8 cellular contexts compared by ENCODE assay signal in genomic region chr7:12638851-12639467, GRCh38. TPM values are rescaled to one million over a fixed set of nuclear protein-coding genes. Genes with fewer than 3 reads are reported as not detected.
A peak's percentile ranks its signal among the peaks of the same experiment; 100 is the strongest.
DNase-seq lines count a peak whose midpoint lies in the region; ATAC-seq and TF ChIP-seq lines count a peak whose summit lies in the region.

No MANE protein-coding gene starts in this region.

- no peak overlapping the region for H3K23ac ChIP-seq in neuronal stem cell (ENCODE audit: low read depth, low read length, poor library complexity)

- CTCF ChIA-PET in BJ (lab: Yijun Ruan, JAX), result interaction anchor here (0.5 to 3.0 kb wide), 14 partner anchors 9 to 637 kb away, joined by 3 to 11 read pairs (median 4); no protein-coding TSS in a partner anchor

- H3K4me3 ChIP-seq in BJ (ENCODE audit: low read depth, low read length), result no peak overlapping the region
- no peak overlapping the region for H3K4me3 ChIP-seq in Peyer's patch
- H3K4me3 ChIP-seq in epithelial cell of esophagus (ENCODE audit: low read length), result no peak overlapping the region
- no peak overlapping the region for H3K4me3 ChIP-seq in neuronal stem cell (ENCODE audit: low read length in 2 of 2)

- no peak overlapping the region for H2BK120ac ChIP-seq in neuronal stem cell (ENCODE audit: low read depth, low read length)

- H3K27ac Mint-ChIP-seq in osteocyte (ENCODE audit: unreplicated experiment), result no peak overlapping the region
- H3K27ac Mint-ChIP-seq in activated T-cell treated with anti-CD3 and anti-CD28 coated beads, Interleukin-2, amount 50 U/mL, for 24 hours, result no peak overlapping the region

- no peaks in the 10 kb centered on the region for H3K36me3 Mint-ChIP-seq in osteocyte (ENCODE audit: unreplicated experiment)
- H3K36me3 Mint-ChIP-seq in activated T-cell treated with anti-CD3 and anti-CD28 coated beads, Interleukin-2, amount 50 U/mL, for 24 hours (ENCODE audit: low read depth), result no peaks in the 10 kb centered on the region

- H3K14ac ChIP-seq in neuronal stem cell (ENCODE audit: low read length), result no peak overlapping the region

- no peak overlapping the region for H2BK5ac ChIP-seq in neuronal stem cell (ENCODE audit: low read length)

- no peak overlapping the region for H4K8ac ChIP-seq in neuronal stem cell (ENCODE audit: low read depth, low read length)

- H3K4ac ChIP-seq in neuronal stem cell (ENCODE audit: low read length), result no peak overlapping the region

- H3K27me3 Mint-ChIP-seq in osteocyte (ENCODE audit: unreplicated experiment), result peaks cover 11% of the 10 kb centered on the region
- H3K27me3 Mint-ChIP-seq in activated T-cell treated with anti-CD3 and anti-CD28 coated beads, Interleukin-2, amount 50 U/mL, for 24 hours, result no peaks in the 10 kb centered on the region

- H2AFZ ChIP-seq in neuronal stem cell (ENCODE audit: low read length), result no peak overlapping the region

- H3K4me1 Mint-ChIP-seq in osteocyte (ENCODE audit: unreplicated experiment), result peaks cover 2% of the 10 kb centered on the region
- H3K4me1 Mint-ChIP-seq in activated T-cell treated with anti-CD3 and anti-CD28 coated beads, Interleukin-2, amount 50 U/mL, for 24 hours (ENCODE audit: low read depth), result peaks cover 16% of the 10 kb centered on the region

- no peak overlapping the region for H4K91ac ChIP-seq in neuronal stem cell (ENCODE audit: low read depth, low read length, poor library complexity)

- ATAC-seq in GM18517 (IDR thresholded peaks at IDR 0.05; ENCODE audit: unreplicated experiment), result peak; percentile 47

- no peak overlapping the region for H2BK15ac ChIP-seq in neuronal stem cell (ENCODE audit: low read length)

- no peaks in the 10 kb centered on the region for H3K9me3 ChIP-seq in Peyer's patch
- H3K9me3 ChIP-seq in neuronal stem cell (replicated peaks in 1 of 2; ENCODE audit: control insufficient read depth in 2 of 2, insufficient read depth in 1 of 2, low read depth in 1 of 2, low read length in 2 of 2), result no peaks in the 10 kb centered on the region

- no peak overlapping the region for H3K18ac ChIP-seq in neuronal stem cell (ENCODE audit: low read length)

- no peak for TF ChIP-seq POLR2A in Peyer's patch (IDR thresholded peaks at IDR 0.05)

- no peak overlapping the region for H3K9ac ChIP-seq in neuronal stem cell (ENCODE audit: low read depth, low read length, poor library complexity)

- no peak for DNase-seq in BJ (ENCODE audit: low read depth)
- peak; percentile 72 for DNase-seq in HT-29 (ENCODE audit: low spot score)
- no peak for DNase-seq in Peyer's patch
- peak; percentile 51 for DNase-seq in epithelial cell of esophagus (ENCODE audit: low read depth)
- no peak for DNase-seq in osteocyte (ENCODE audit: extremely low spot score, unreplicated experiment)
- no peak for DNase-seq in neuronal stem cell (ENCODE audit: low spot score)
- DNase-seq in activated T-cell treated with anti-CD3 and anti-CD28 coated beads, Interleukin-2, amount 50 U/mL, for 24 hours, result no peak

- H3K4me1 ChIP-seq in Peyer's patch (no peaks in the 10 kb centered on the region), neuronal stem cell (ENCODE audit: control insufficient read depth in 2 of 2, insufficient read depth in 1 of 2, low read depth in 1 of 2, low read length in 2 of 2) (no peaks in the 10 kb centered on the region)

- H3K4me3 Mint-ChIP-seq in osteocyte (ENCODE audit: unreplicated experiment), result no peak overlapping the region
- H3K4me3 Mint-ChIP-seq in activated T-cell treated with anti-CD3 and anti-CD28 coated beads, Interleukin-2, amount 50 U/mL, for 24 hours, result no peak overlapping the region

- no peak overlapping the region for H2BK12ac ChIP-seq in neuronal stem cell (ENCODE audit: low read length)

- H3K36me3 ChIP-seq in BJ (ENCODE audit: control insufficient read depth, insufficient read depth, low read length), result no peaks in the 10 kb centered on the region
- peaks cover 0 to 53% (median 0%) of the 10 kb centered on the region in 3 donors for H3K36me3 ChIP-seq in Peyer's patch
- H3K36me3 ChIP-seq in neuronal stem cell (replicated peaks in 1 of 2; ENCODE audit: control insufficient read depth in 2 of 2, insufficient read depth in 2 of 2, low read length in 2 of 2), result no peaks in the 10 kb centered on the region

- no peak overlapping the region for H3K27ac ChIP-seq in Peyer's patch
- no peak overlapping the region for H3K27ac ChIP-seq in neuronal stem cell (replicated peaks; ENCODE audit: low read length)

- no peak overlapping the region for H2AK5ac ChIP-seq in neuronal stem cell (ENCODE audit: low read depth, low read length)

- no peak overlapping the region for H3K4me2 ChIP-seq in neuronal stem cell (ENCODE audit: insufficient read depth, low read length, poor library complexity, severe bottlenecking)

- H3K79me1 ChIP-seq in neuronal stem cell (ENCODE audit: low read depth, low read length), result no peaks in the 10 kb centered on the region

- H3K27me3 ChIP-seq in BJ (ENCODE audit: control insufficient read depth, insufficient read depth, low read length) (no peaks in the 10 kb centered on the region), Peyer's patch (no peaks in the 10 kb centered on the region), neuronal stem cell (ENCODE audit: control insufficient read depth in 3 of 3, insufficient read depth in 3 of 3, low read depth in 1 of 3, low read length in 3 of 3) (no peaks in the 10 kb centered on the region)

- POLR2A ChIA-PET in BJ (lab: Charles Lee), result no interaction called here

- no CpG with 5 or more reads among the region's 6 CpGs for WGBS in neuronal stem cell (ENCODE audit: extremely low coverage in 2 of 2, insufficient read length in 2 of 2, insufficient replicate concordance in 1 of 2), 2 donors

- peak; percentile 46 for TF ChIP-seq CTCF in BJ (IDR thresholded peaks at IDR 0.05; ENCODE audit: insufficient read depth, low read depth, low read length)
- peak; percentile 17 to 67 (median 63) for TF ChIP-seq CTCF in Peyer's patch (IDR thresholded peaks at IDR 0.05)
- peak; percentile 48 for TF ChIP-seq CTCF in epithelial cell of esophagus (IDR thresholded peaks at IDR 0.05; ENCODE audit: insufficient read depth, low read depth, low read length, missing control alignments)
- peak; percentile 70 for TF ChIP-seq CTCF in osteocyte (IDR thresholded peaks at IDR 0.05)

- H3K9me3 Mint-ChIP-seq in osteocyte (ENCODE audit: unreplicated experiment), result no peaks in the 10 kb centered on the region
- H3K9me3 Mint-ChIP-seq in activated T-cell treated with anti-CD3 and anti-CD28 coated beads, Interleukin-2, amount 50 U/mL, for 24 hours, result no peaks in the 10 kb centered on the region

RNA-seq across cellular contexts. Expression of gene ARL4A, which starts 48.5 kb away (rescaled TPM):
- polyA plus RNA-seq in BJ (2011; rRNA removed), result 3.3 and 6.8 TPM in 2 replicates
- 2.6 and 3.1 TPM in 2 replicates for polyA minus RNA-seq in BJ (2011; rRNA and poly(A)+ RNA removed)
- total RNA-seq in HT-29 (2014; rRNA removed; shearing (Covaris generic)), result 24.2 and 26.8 TPM in 2 replicates
- total RNA-seq in Peyer's patch, result 100 to 1,000 TPM in 2 of 4 donors, 10 to 100 TPM in 2; 35.5 to 112 (median 85.6) TPM
- 9.6 and 11.0 TPM in 2 replicates for total RNA-seq in osteocyte
- 21.3 TPM for polyA plus RNA-seq in neuronal stem cell (2013, experiment 1 of 2)
- 22.6 TPM for polyA plus RNA-seq in neuronal stem cell (2013, experiment 2 of 2)

Comparison
In these comparisons a context has a peak if more than half of its experiments do, and no peak if none do; other contexts are left out.
1. DNase-seq: peak in HT-29 (single experiment) and epithelial cell of esophagus (single experiment); none in BJ (single experiment), Peyer's patch (0 of 3), osteocyte (single experiment), neuronal stem cell (single experiment) and activated T-cell treated with anti-CD3 and anti-CD28 coated beads, Interleukin-2, amount 50 U/mL, for 24 hours (single experiment).
2. Peak in every context shown above with its lines, with median percentiles within 50 percentile points of each other: CTCF ChIP-seq.